Comparison of ENCODE assay signal across 1 cellular context in genomic region chr3:69370156-69370944, GRCh38.
TF ChIP-seq lines count a peak whose summit lies in the region.

No MANE protein-coding gene starts in this region.

TF ChIP-seq in WTC11, 78 proteins besides CTCF, POLR2A, EP300 and RAD21 (continued from another document):
- TF ChIP-seq, protein P1, sequence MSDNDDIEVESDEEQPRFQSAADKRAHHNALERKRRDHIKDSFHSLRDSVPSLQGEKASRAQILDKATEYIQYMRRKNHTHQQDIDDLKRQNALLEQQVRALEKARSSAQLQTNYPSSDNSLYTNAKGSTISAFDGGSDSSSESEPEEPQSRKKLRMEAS (CRISPR knock-in tag; IDR thresholded peaks at IDR 0.05) = no peak
